9 cellular contexts compared by ENCODE assay signal in genomic region chrX:118976599-118977340, GRCh38. TPM values are rescaled to one million over a fixed set of nuclear protein-coding genes. Genes with fewer than 3 reads are reported as not detected.
DNase-seq lines count a peak whose midpoint lies in the region; ATAC-seq and TF ChIP-seq lines count a peak whose summit lies in the region.
"Had no signal": no experiment of that assay in that cellular context is flagged by ENCODE, and none has a peak within 500 bp of the region (broad histone marks: within the 10 kb centered on the region; RNA-seq: fewer than 3 reads in every experiment).

No MANE protein-coding gene starts in this region.

- H3F3A ChIP-seq in neural progenitor cell (ENCODE audit: low read depth), result peaks cover 3% of the 10 kb centered on the region

- no peak overlapping the region for H3K27ac Mint-ChIP-seq in neural progenitor cell

- H3K36me3 Mint-ChIP-seq in neural progenitor cell, result no peaks in the 10 kb centered on the region

- H3K9me3 Mint-ChIP-seq in neural progenitor cell, result peaks cover 14% of the 10 kb centered on the region

- peak overlapping the region; percentile 85 for H3K9ac ChIP-seq in BLaER1
- H3K9ac ChIP-seq in neural progenitor cell, result no peak overlapping the region

- H3K27ac ChIP-seq in BLaER1 (peak overlapping the region; percentile 87), neural progenitor cell (no peak overlapping the region)
- H3K27ac ChIP-seq: epithelial cell of prostate had no signal

- H3K4me2 ChIP-seq in BLaER1, result peak overlapping the region; percentile 70
- H3K4me2 ChIP-seq in neural progenitor cell, result peak overlapping the region; percentile 75

- H2AFZ ChIP-seq in neural progenitor cell (replicated peaks), result no peak overlapping the region

- H3K4me3 ChIP-seq in BLaER1, result peak overlapping the region; percentile 77
- peak overlapping the region; percentile 65 for H3K4me3 ChIP-seq in epithelial cell of proximal tubule (ENCODE audit: low read depth, low read length)
- H3K4me3 ChIP-seq in neural progenitor cell, result no peak overlapping the region

- H3K4me3 Mint-ChIP-seq in neural progenitor cell, result peak overlapping the region; percentile 69

- H3K9me3 ChIP-seq in BLaER1, result peaks cover 28% of the 10 kb centered on the region
- H3K9me3 ChIP-seq in neural progenitor cell (ENCODE audit: low read depth), result no peaks in the 10 kb centered on the region

- H3K27me3 Mint-ChIP-seq in neural progenitor cell (ENCODE audit: insufficient read depth, low read depth), result peaks cover 26% of the 10 kb centered on the region

- no peaks in the 10 kb centered on the region for H3K79me2 ChIP-seq in neural progenitor cell (ENCODE audit: low read depth)

- DNase-seq in HUDEP-2 (lab: John Stamatoyannopoulos, UW; ENCODE audit: unreplicated experiment in 76 of 76) (peak in 59 of 76 experiments; percentile 0 to 49 (median 27)), epithelial cell of proximal tubule (ENCODE audit: low read depth) (no peak), neural progenitor cell (ENCODE audit: low spot score) (no peak), dedifferentiated amniotic fluid mesenchymal stem cell (ENCODE audit: extremely low spot score) (no peak), NCI-H446 treated with DMSO at 0.1 percent for 48 hours (lab: John Stamatoyannopoulos, UW) (no peak)
- DNase-seq in activated CD4-positive, alpha-beta T cell treated with anti-CD3 and anti-CD28 coated beads, Interleukin-2, amount 50 U/mL, for 1 hour, result peak; percentile 10

- H3K4me1 ChIP-seq in BLaER1, result peaks cover 21% of the 10 kb centered on the region
- H3K4me1 ChIP-seq in neural progenitor cell, result no peaks in the 10 kb centered on the region

- H3K4me1 Mint-ChIP-seq in neural progenitor cell, result peaks cover 4% of the 10 kb centered on the region

- TF ChIP-seq CTCF in epithelial cell of proximal tubule (conservative IDR thresholded peaks at IDR 0.05; ENCODE audit: low read depth, low read length) (no peak), neural progenitor cell (IDR thresholded peaks at IDR 0.05) (no peak)

- H3K36me3 ChIP-seq in BLaER1, result peaks cover 24% of the 10 kb centered on the region
- no peaks in the 10 kb centered on the region for H3K36me3 ChIP-seq in neural progenitor cell

- no peak for ATAC-seq in GM18517 (IDR thresholded peaks at IDR 0.05; ENCODE audit: unreplicated experiment)

- peaks cover 19% of the 10 kb centered on the region for H4K20me1 ChIP-seq in BLaER1
- H4K20me1 ChIP-seq in neural progenitor cell (ENCODE audit: low read depth), result no peaks in the 10 kb centered on the region

- peaks cover 13% of the 10 kb centered on the region for H3K27me3 ChIP-seq in BLaER1
- H3K27me3 ChIP-seq in neural progenitor cell, result peaks cover 86% of the 10 kb centered on the region

RNA-seq across cellular contexts. Expression of gene LONRF3, which starts 2.4 kb away (rescaled TPM):
- total RNA-seq in epithelial cell of proximal tubule, result 2.8 and 6.6 TPM in 2 replicates
- total RNA-seq in neural progenitor cell (ENCODE audit: low replicate concordance), result 0.25 and 0.39 TPM in 2 replicates

Comparison
In these comparisons a context has a peak if more than half of its experiments do, and no peak if none do; other contexts are left out.
1. DNase-seq: peak in HUDEP-2 (59 of 76) and activated CD4-positive, alpha-beta T cell treated with anti-CD3 and anti-CD28 coated beads, Interleukin-2, amount 50 U/mL, for 1 hour (single experiment); none in epithelial cell of proximal tubule (single experiment), neural progenitor cell (single experiment), dedifferentiated amniotic fluid mesenchymal stem cell (single experiment) and NCI-H446 treated with DMSO at 0.1 percent for 48 hours (single experiment).